Comparison of ENCODE assay signal across 17 cellular contexts in genomic region chr20:34861386-34862084, GRCh38. TPM values are rescaled to one million over a fixed set of nuclear protein-coding genes. Genes with fewer than 3 reads are reported as not detected.
DNase-seq lines count a peak whose midpoint lies in the region; ATAC-seq, FAIRE-seq and TF ChIP-seq lines count a peak whose summit lies in the region.
"Had no signal": no experiment of that assay in that cellular context is flagged by ENCODE, and none has a peak within 500 bp of the region (broad histone marks: within the 10 kb centered on the region; RNA-seq: fewer than 3 reads in every experiment).

No MANE protein-coding gene starts in this region.

- H3K27ac ChIP-seq in lower lobe of right lung (no peak overlapping the region), aorta (ENCODE audit: low read depth in 1 of 2, low read length in 2 of 2) (no peak overlapping the region)
- H3K27ac ChIP-seq: parathyroid adenoma had no signal

- in situ Hi-C loops in G401 (cut with HindIII; ENCODE audit: low sequenced_read_pairs): no loop called here

- H3K27me3 ChIP-seq in lower lobe of right lung (ENCODE audit: low read depth) (no peaks in the 10 kb centered on the region), aorta (ENCODE audit: control insufficient read depth in 1 of 2, insufficient read depth in 2 of 2, low read length in 1 of 2) (no peaks in the 10 kb centered on the region)

- WGBS in aorta, 2 donors: 87 to 90% methylated on average over 7 of the region's 7 CpGs

- H3K4me3 ChIP-seq in lower lobe of right lung (no peak overlapping the region), aorta (ENCODE audit: low read length in 2 of 2) (no peak overlapping the region)
- H3K4me3 ChIP-seq: GM12878, K562 had no signal

- no peak for FAIRE-seq in RCC 7860 (lab: Jason Lieb, UNC)
- FAIRE-seq: GM12878, K562 had no signal

- H3K4me1 ChIP-seq in lower lobe of right lung (peaks cover 7% of the 10 kb centered on the region), aorta (ENCODE audit: control insufficient read depth in 1 of 2, insufficient read depth in 2 of 2, low read length in 2 of 2) (no peaks in the 10 kb centered on the region)
- H3K4me1 ChIP-seq: parathyroid adenoma had no signal

- intact Hi-C loops in lower lobe of right lung (cut with DNase I): no loop called here
- intact Hi-C loops in aorta (cut with DNase I): no loop called here

- H3K9me3 ChIP-seq in lower lobe of right lung (no peaks in the 10 kb centered on the region), aorta (ENCODE audit: control insufficient read depth, low read length) (no peaks in the 10 kb centered on the region)

- TF ChIP-seq CTCF in lower lobe of right lung (IDR thresholded peaks at IDR 0.05): no peak

- ATAC-seq in lower lobe of right lung (peak; percentile 60 to 72), aorta (ENCODE audit: low FRiP score) (no peak), GM21381 (IDR thresholded peaks at IDR 0.05; ENCODE audit: unreplicated experiment) (no peak)
- ATAC-seq: activated CD4-positive, alpha-beta T cell treated with anti-CD3 and anti-CD28 coated beads for 36 hours; GM12878; K562 had no signal

- peaks cover 19% of the 10 kb centered on the region for H3K36me3 ChIP-seq in lower lobe of right lung
- peaks cover 0 to 3% of the 10 kb centered on the region in 2 donors for H3K36me3 ChIP-seq in aorta (ENCODE audit: control insufficient read depth in 1 of 2, insufficient read depth in 2 of 2, low read length in 1 of 2)

- DNase-seq in Ammon's horn (ENCODE audit: low spot score) (peak; percentile 14), G401 (ENCODE audit: low spot score) (peak; percentile 84), NCI-H82 (lab: John Stamatoyannopoulos, UW) (peak; percentile 77), lower lobe of right lung (peak; percentile 78), aorta (no peak), RCC 7860 (ENCODE audit: low spot score) (no peak)
- no peak for DNase-seq in activated effector memory CD4-positive, alpha-beta T cell treated with anti-CD3 and anti-CD28 coated beads, Interleukin-2, amount 50 U/mL, for 16 hours
- DNase-seq: activated CD4-positive, alpha-beta T cell treated with anti-CD3 and anti-CD28 coated beads for 36 hours; activated T-cell treated with anti-CD3 and anti-CD28 coated beads, Interleukin-2, amount 50 U/mL, for 24 hours; EL; glutamatergic neuron; NCI-H187 treated with DMSO at 0.1 percent for 48 hours; stimulated activated CD4-positive, alpha-beta T cell treated with anti-CD3 and anti-CD28 coated beads, Interleukin-15, amount 100 ng/mL, for 24 hours had no signal

RNA-seq across cellular contexts. Expression of gene GGT7, which starts 11.1 kb away (rescaled TPM):
- total RNA-seq in G401 (2014; rRNA removed; shearing (Covaris generic)): 11.2 and 13.8 TPM in 2 replicates
- 24.0 TPM for total RNA-seq in lower lobe of right lung
- total RNA-seq in aorta: 10 to 100 TPM; 22.3 to 27.1 TPM
- polyA plus RNA-seq in aorta: 10 to 100 TPM in 1 of 2 donors, 1 to 10 TPM in 1; 7.5 to 41.3 TPM

RNA-seq across cellular contexts. Expression of gene ACSS2, which starts 14.9 kb away (rescaled TPM):
- total RNA-seq in G401 (2014; rRNA removed; shearing (Covaris generic)): 45.4 and 65.8 TPM in 2 replicates
- total RNA-seq in lower lobe of right lung (131 TPM), aorta (10 to 100 TPM; 64.8 to 87.4 TPM)
- polyA plus RNA-seq in aorta: 10 to 100 TPM; 59.4 to 99.0 TPM

RNA-seq across cellular contexts. Expression of gene NCOA6, which starts 36.1 kb away (rescaled TPM):
- total RNA-seq in G401 (2014; rRNA removed; shearing (Covaris generic)): 3.1 and 5.8 TPM in 2 replicates
- total RNA-seq in lower lobe of right lung: 27.1 TPM
- 10 to 100 TPM; 21.3 to 28.1 TPM for total RNA-seq in aorta
- polyA plus RNA-seq in aorta: 10 to 100 TPM; 10.2 to 13.4 TPM

Comparison
In these comparisons a context has a peak if more than half of its experiments do, and no peak if none do; other contexts are left out.
1. DNase-seq: peak in Ammon's horn (single experiment), G401 (single experiment), NCI-H82 (single experiment) and lower lobe of right lung (single experiment); none in aorta (0 of 2), RCC 7860 (single experiment) and activated effector memory CD4-positive, alpha-beta T cell treated with anti-CD3 and anti-CD28 coated beads, Interleukin-2, amount 50 U/mL, for 16 hours (single experiment).
2. ATAC-seq: peak in lower lobe of right lung (2 of 2); none in aorta (single experiment) and GM21381 (single experiment).